7 cellular contexts compared by ENCODE assay signal in genomic region chr19:5627395-5627904, GRCh38. TPM values are rescaled to one million over a fixed set of nuclear protein-coding genes. Genes with fewer than 3 reads are reported as not detected.
A peak's percentile ranks its signal among the peaks of the same experiment; 100 is the strongest.
DNase-seq lines count a peak whose midpoint lies in the region; ATAC-seq and FAIRE-seq lines count a peak whose summit lies in the region.

No MANE protein-coding gene starts in this region.

- FAIRE-seq in frontal cortex (lab: Jason Lieb, UNC): no peak

- intact Hi-C loops in Right ventricle myocardium superior (cut with DNase I): no loop called here

- DNase-seq in HUDEP-2 (lab: John Stamatoyannopoulos, UW; ENCODE audit: unreplicated experiment in 76 of 76): peak in 69 of 76 experiments; percentile 13 to 89 (median 71)
- DNase-seq in activated CD4-positive, alpha-beta T cell treated with anti-CD3 and anti-CD28 coated beads for 48 hours: peak; percentile 70
- peak; percentile 75 for DNase-seq in Right ventricle myocardium superior
- peak; percentile 63 for DNase-seq in stimulated activated CD4-positive, alpha-beta T cell treated with anti-CD3 and anti-CD28 coated beads, Interleukin-1b, Interleukin-23, amount 100 ng/mL, for 48 hours
- no peak for DNase-seq in NCI-H774 (lab: John Stamatoyannopoulos, UW)
- no peak for DNase-seq in DMS53 treated with DMSO at 0.1 percent for 48 hours (lab: John Stamatoyannopoulos, UW; ENCODE audit: unreplicated experiment)
- DNase-seq in frontal cortex (ENCODE audit: low spot score in 2 of 2): no peak

- no peak for ATAC-seq in Right ventricle myocardium superior (ENCODE audit: poor library complexity)

RNA-seq across cellular contexts. Expression of gene SAFB, which starts 4.6 kb away (rescaled TPM):
- total RNA-seq in Right ventricle myocardium superior: 61.9 TPM
- total RNA-seq in frontal cortex: 86.4 TPM

RNA-seq across cellular contexts. Expression of gene SAFB2, which starts 4.9 kb away (rescaled TPM):
- 48.7 TPM for total RNA-seq in Right ventricle myocardium superior
- total RNA-seq in frontal cortex: 37.9 TPM

RNA-seq across cellular contexts. Expression of gene MICOS13, which starts 52.9 kb away (rescaled TPM):
- 165 TPM for total RNA-seq in Right ventricle myocardium superior
- total RNA-seq in frontal cortex: 15.1 TPM

RNA-seq across cellular contexts. Expression of gene HSD11B1L, which starts 53.4 kb away (rescaled TPM):
- total RNA-seq in Right ventricle myocardium superior (3.5 TPM), frontal cortex (27.3 TPM)

RNA-seq across cellular contexts. Expression of gene TINCR, which starts 59.7 kb away (rescaled TPM):
- not detected for total RNA-seq in Right ventricle myocardium superior
- 0.41 TPM for total RNA-seq in frontal cortex

Comparison
In these comparisons a context has a peak if more than half of its experiments do, and no peak if none do; other contexts are left out.
1. DNase-seq: peak in HUDEP-2 (69 of 76), activated CD4-positive, alpha-beta T cell treated with anti-CD3 and anti-CD28 coated beads for 48 hours (single experiment), Right ventricle myocardium superior (single experiment) and stimulated activated CD4-positive, alpha-beta T cell treated with anti-CD3 and anti-CD28 coated beads, Interleukin-1b, Interleukin-23, amount 100 ng/mL, for 48 hours (single experiment); none in NCI-H774 (single experiment), DMS53 treated with DMSO at 0.1 percent for 48 hours (single experiment) and frontal cortex (0 of 2).
2. RNA of gene MICOS13, which starts 52.9 kb away (total RNA-seq): 165 TPM in Right ventricle myocardium superior (single experiment); 15.1 TPM in frontal cortex (single experiment); every median in the first group is over 10 times any median in the second.